1 cellular context compared by ENCODE assay signal in the genomic region with DNA sequence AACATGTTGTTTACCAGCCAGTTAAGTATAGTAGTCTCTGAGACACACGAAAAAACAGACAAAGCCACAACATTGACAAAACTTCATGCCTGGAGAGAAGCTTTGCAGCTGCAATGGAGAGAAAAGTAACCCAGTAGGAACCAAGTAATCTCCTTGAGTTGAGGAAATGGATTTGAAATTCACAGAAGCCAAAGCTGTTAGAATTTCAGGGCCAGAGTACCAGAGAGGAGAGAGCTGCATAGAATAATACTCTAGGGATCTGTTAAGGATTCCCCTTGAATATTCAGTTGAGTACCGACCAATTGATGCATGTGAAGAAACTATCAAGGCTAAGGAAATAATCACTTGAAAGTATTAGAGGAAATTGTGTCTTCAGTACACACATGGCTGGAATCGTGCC.
TF ChIP-seq lines count a peak whose summit lies in the region.

No MANE protein-coding gene starts in this region.

TF ChIP-seq in GM23338, 12 proteins besides CTCF, POLR2A, EP300 and RAD21:
- TF ChIP-seq, protein P1, sequence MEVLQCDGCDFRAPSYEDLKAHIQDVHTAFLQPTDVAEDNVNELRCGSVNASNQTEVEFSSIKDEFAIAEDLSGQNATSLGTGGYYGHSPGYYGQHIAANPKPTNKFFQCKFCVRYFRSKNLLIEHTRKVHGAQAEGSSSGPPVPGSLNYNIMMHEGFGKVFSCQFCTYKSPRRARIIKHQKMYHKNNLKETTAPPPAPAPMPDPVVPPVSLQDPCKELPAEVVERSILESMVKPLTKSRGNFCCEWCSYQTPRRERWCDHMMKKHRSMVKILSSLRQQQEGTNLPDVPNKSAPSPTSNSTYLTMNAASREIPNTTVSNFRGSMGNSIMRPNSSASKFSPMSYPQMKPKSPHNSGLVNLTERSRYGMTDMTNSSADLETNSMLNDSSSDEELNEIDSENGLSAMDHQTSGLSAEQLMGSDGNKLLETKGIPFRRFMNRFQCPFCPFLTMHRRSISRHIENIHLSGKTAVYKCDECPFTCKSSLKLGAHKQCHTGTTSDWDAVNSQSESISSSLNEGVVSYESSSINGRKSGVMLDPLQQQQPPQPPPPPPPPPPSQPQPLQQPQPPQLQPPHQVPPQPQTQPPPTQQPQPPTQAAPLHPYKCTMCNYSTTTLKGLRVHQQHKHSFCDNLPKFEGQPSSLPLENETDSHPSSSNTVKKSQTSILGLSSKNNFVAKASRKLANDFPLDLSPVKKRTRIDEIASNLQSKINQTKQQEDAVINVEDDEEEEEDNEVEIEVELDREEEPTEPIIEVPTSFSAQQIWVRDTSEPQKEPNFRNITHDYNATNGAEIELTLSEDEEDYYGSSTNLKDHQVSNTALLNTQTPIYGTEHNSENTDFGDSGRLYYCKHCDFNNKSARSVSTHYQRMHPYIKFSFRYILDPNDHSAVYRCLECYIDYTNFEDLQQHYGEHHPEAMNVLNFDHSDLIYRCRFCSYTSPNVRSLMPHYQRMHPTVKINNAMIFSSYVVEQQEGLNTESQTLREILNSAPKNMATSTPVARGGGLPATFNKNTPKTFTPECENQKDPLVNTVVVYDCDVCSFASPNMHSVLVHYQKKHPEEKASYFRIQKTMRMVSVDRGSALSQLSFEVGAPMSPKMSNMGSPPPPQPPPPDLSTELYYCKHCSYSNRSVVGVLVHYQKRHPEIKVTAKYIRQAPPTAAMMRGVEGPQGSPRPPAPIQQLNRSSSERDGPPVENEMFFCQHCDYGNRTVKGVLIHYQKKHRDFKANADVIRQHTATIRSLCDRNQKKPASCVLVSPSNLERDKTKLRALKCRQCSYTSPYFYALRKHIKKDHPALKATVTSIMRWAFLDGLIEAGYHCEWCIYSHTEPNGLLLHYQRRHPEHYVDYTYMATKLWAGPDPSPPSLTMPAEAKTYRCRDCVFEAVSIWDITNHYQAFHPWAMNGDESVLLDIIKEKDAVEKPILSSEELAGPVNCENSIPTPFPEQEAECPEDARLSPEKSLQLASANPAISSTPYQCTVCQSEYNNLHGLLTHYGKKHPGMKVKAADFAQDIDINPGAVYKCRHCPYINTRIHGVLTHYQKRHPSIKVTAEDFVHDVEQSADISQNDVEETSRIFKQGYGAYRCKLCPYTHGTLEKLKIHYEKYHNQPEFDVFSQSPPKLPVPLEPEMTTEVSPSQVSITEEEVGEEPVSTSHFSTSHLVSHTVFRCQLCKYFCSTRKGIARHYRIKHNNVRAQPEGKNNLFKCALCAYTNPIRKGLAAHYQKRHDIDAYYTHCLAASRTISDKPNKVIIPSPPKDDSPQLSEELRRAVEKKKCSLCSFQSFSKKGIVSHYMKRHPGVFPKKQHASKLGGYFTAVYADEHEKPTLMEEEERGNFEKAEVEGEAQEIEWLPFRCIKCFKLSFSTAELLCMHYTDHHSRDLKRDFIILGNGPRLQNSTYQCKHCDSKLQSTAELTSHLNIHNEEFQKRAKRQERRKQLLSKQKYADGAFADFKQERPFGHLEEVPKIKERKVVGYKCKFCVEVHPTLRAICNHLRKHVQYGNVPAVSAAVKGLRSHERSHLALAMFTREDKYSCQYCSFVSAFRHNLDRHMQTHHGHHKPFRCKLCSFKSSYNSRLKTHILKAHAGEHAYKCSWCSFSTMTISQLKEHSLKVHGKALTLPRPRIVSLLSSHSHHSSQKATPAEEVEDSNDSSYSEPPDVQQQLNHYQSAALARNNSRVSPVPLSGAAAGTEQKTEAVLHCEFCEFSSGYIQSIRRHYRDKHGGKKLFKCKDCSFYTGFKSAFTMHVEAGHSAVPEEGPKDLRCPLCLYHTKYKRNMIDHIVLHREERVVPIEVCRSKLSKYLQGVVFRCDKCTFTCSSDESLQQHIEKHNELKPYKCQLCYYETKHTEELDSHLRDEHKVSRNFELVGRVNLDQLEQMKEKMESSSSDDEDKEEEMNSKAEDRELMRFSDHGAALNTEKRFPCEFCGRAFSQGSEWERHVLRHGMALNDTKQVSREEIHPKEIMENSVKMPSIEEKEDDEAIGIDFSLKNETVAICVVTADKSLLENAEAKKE (CRISPR knock-in tag; IDR thresholded peaks at IDR 0.05), result peak; percentile 35; the same call in 1 of the 2 replicates
- TF ChIP-seq JUNB (IDR thresholded peaks at IDR 0.05; ENCODE audit: unreplicated experiment) (no peak), STAT1 (IDR thresholded peaks at IDR 0.05; ENCODE audit: unreplicated experiment) (no peak), CREB1 (CRISPR knock-in tag; IDR thresholded peaks at IDR 0.05; ENCODE audit: low read depth) (no peak), EZH2phosphoT487 (IDR thresholded peaks at IDR 0.05; ENCODE audit: unreplicated experiment) (no peak), NANOG (IDR thresholded peaks at IDR 0.05; ENCODE audit: borderline replicate concordance) (no peak)
- TF ChIP-seq, protein P2, sequence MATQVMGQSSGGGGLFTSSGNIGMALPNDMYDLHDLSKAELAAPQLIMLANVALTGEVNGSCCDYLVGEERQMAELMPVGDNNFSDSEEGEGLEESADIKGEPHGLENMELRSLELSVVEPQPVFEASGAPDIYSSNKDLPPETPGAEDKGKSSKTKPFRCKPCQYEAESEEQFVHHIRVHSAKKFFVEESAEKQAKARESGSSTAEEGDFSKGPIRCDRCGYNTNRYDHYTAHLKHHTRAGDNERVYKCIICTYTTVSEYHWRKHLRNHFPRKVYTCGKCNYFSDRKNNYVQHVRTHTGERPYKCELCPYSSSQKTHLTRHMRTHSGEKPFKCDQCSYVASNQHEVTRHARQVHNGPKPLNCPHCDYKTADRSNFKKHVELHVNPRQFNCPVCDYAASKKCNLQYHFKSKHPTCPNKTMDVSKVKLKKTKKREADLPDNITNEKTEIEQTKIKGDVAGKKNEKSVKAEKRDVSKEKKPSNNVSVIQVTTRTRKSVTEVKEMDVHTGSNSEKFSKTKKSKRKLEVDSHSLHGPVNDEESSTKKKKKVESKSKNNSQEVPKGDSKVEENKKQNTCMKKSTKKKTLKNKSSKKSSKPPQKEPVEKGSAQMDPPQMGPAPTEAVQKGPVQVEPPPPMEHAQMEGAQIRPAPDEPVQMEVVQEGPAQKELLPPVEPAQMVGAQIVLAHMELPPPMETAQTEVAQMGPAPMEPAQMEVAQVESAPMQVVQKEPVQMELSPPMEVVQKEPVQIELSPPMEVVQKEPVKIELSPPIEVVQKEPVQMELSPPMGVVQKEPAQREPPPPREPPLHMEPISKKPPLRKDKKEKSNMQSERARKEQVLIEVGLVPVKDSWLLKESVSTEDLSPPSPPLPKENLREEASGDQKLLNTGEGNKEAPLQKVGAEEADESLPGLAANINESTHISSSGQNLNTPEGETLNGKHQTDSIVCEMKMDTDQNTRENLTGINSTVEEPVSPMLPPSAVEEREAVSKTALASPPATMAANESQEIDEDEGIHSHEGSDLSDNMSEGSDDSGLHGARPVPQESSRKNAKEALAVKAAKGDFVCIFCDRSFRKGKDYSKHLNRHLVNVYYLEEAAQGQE (IDR thresholded peaks at IDR 0.05; ENCODE audit: unreplicated experiment), result no peak
